Comparison of ENCODE assay signal across 6 cellular contexts in genomic region chr10:38423634-38424033, GRCh38.
DNase-seq lines count a peak whose midpoint lies in the region; TF ChIP-seq lines count a peak whose summit lies in the region.
"Not testable (repeated sequence)": the region's sequence is repeated elsewhere in the genome, so short reads cannot be mapped to it uniquely, and the experiment has no call there.

No MANE protein-coding gene starts in this region.

- not testable (repeated sequence) for H3K27me3 ChIP-seq in adipocyte (replicated peaks; ENCODE audit: control insufficient read depth, insufficient read depth, low read length)

- H3K9ac ChIP-seq in adipocyte (ENCODE audit: low read length) = not testable (repeated sequence)

- TF ChIP-seq CTCF in choroid plexus epithelial cell (conservative IDR thresholded peaks at IDR 0.05; ENCODE audit: low read depth, low read length); fibroblast of mammary gland (conservative IDR thresholded peaks at IDR 0.05; ENCODE audit: control insufficient read depth, insufficient read depth, low read depth, low read length); fibroblast of the aortic adventitia (IDR thresholded peaks at IDR 0.05; ENCODE audit: insufficient read depth, low read length): not testable (repeated sequence)

- not testable (repeated sequence) for H3K36me3 ChIP-seq in adipocyte (ENCODE audit: control insufficient read depth, insufficient read depth, low read length, severe bottlenecking)

- H3K4me3 ChIP-seq in adipocyte (ENCODE audit: low read length); choroid plexus epithelial cell (ENCODE audit: low read depth, low read length); fibroblast of mammary gland (ENCODE audit: control insufficient read depth, low read depth, low read length); fibroblast of the aortic adventitia (ENCODE audit: low read depth, low read length): not testable (repeated sequence)

- peak; percentile 9 for DNase-seq in EH (ENCODE audit: low read depth)
- DNase-seq in HCEC 1CT = peak; percentile 40
- peak; percentile 2 for DNase-seq in adipocyte (ENCODE audit: low read depth)
- peak; percentile 20 for DNase-seq in choroid plexus epithelial cell (ENCODE audit: low read depth)
- peak; percentile 35 for DNase-seq in fibroblast of mammary gland (ENCODE audit: low read depth)
- peak; percentile 13 for DNase-seq in fibroblast of the aortic adventitia (ENCODE audit: low read depth)

- not testable (repeated sequence) for H3K4me1 ChIP-seq in adipocyte (ENCODE audit: control insufficient read depth, insufficient read depth, low read length)

- H3K9me3 ChIP-seq in adipocyte (ENCODE audit: control insufficient read depth, low read length) = not testable (repeated sequence)
